ENCODE assay signal across 8 cellular contexts in genomic region chr14:53955234-53955556, GRCh38. TPM values are rescaled to one million over a fixed set of nuclear protein-coding genes. Genes with fewer than 3 reads are reported as not detected.
DNase-seq lines count a peak whose midpoint lies in the region; ATAC-seq, FAIRE-seq and TF ChIP-seq lines count a peak whose summit lies in the region.

No MANE protein-coding gene starts in this region.

- POLR2A ChIA-PET in WTC11 (lab: Charles Lee) = interaction anchor here (0.7 to 2.6 kb wide), 4 partner anchors 9 to 28 kb away, joined by 3 to 19 read pairs (median 6); no protein-coding TSS in a partner anchor

- no peak for FAIRE-seq in frontal cortex (lab: Jason Lieb, UNC)
- FAIRE-seq in GM12891 (lab: Jason Lieb, UNC) = no peak

- no peak for DNase-seq in GM12865 (ENCODE audit: low read depth)
- DNase-seq in WTC11 (ENCODE audit: low spot score) = no peak
- no peak for DNase-seq in glutamatergic neuron
- no peak for DNase-seq in gastrocnemius medialis
- no peak for DNase-seq in substantia nigra (lab: John Stamatoyannopoulos, UW)
- DNase-seq in frontal cortex (ENCODE audit: low spot score in 2 of 2) = no peak
- DNase-seq in GM12891 (ENCODE audit: insufficient read length, low spot score) = no peak

- no peaks in the 10 kb centered on the region for H3K9me3 ChIP-seq in gastrocnemius medialis

- H3K27me3 ChIP-seq in gastrocnemius medialis = peaks cover 42 to 73% (median 51%) of the 10 kb centered on the region in 3 donors

- peaks cover 4 to 35% of the 10 kb centered on the region in 2 donors for H3K4me1 ChIP-seq in gastrocnemius medialis

- H3K27ac Mint-ChIP-seq in WTC11 (no peak overlapping the region), glutamatergic neuron (ENCODE audit: unreplicated experiment) (no peak overlapping the region)

- TF ChIP-seq POLR2A in gastrocnemius medialis (IDR thresholded peaks at IDR 0.05) (no peak), GM12891 (IDR thresholded peaks at IDR 0.05; ENCODE audit: low read depth, low read length) (no peak)

- ATAC-seq in WTC11 (no peak), gastrocnemius medialis (no peak), HG03175 (IDR thresholded peaks at IDR 0.05; ENCODE audit: unreplicated experiment) (no peak)

- intact Hi-C loops in gastrocnemius medialis (cut with DNase I; ENCODE audit: low total_unique reads) = loop anchor here (10.0 kb wide), 5 partner anchors 60 to 420 kb away; no protein-coding TSS in a partner anchor

- H3K4me1 Mint-ChIP-seq in WTC11 (peaks cover 40% of the 10 kb centered on the region), glutamatergic neuron (ENCODE audit: low read depth, unreplicated experiment) (peaks cover 14% of the 10 kb centered on the region)

- H3K36me3 Mint-ChIP-seq in WTC11 (peaks cover 11% of the 10 kb centered on the region), glutamatergic neuron (ENCODE audit: unreplicated experiment) (peaks cover 7% of the 10 kb centered on the region)

- H3K9me3 Mint-ChIP-seq in WTC11 (no peaks in the 10 kb centered on the region), glutamatergic neuron (ENCODE audit: unreplicated experiment) (peaks cover 13% of the 10 kb centered on the region)

- TF ChIP-seq CTCF in GM12865 (IDR thresholded peaks at IDR 0.05; ENCODE audit: insufficient read depth, low read depth, low read length, missing control alignments) (no peak), WTC11 (IDR thresholded peaks at IDR 0.05) (no peak), glutamatergic neuron (IDR thresholded peaks at IDR 0.05; ENCODE audit: partially characterized antibody, unreplicated experiment) (no peak), gastrocnemius medialis (IDR thresholded peaks at IDR 0.05 in 4 of 5, conservative IDR thresholded peaks at IDR 0.05 in 1 of 5) (no peak)

- no peaks in the 10 kb centered on the region for H3K36me3 ChIP-seq in gastrocnemius medialis

- H3K4me3 Mint-ChIP-seq in WTC11 = peak overlapping the region; percentile 93
- H3K4me3 Mint-ChIP-seq in glutamatergic neuron (ENCODE audit: unreplicated experiment) = peak overlapping the region; percentile 98

- in situ Hi-C loops in gastrocnemius medialis (cut with MboI; ENCODE audit: low sequenced_read_pairs in 4 of 4) = no loop called here

- H3K4me3 ChIP-seq in GM12865 (ENCODE audit: low read depth, low read length) = peak overlapping the region; percentile 40
- H3K4me3 ChIP-seq in gastrocnemius medialis = peak overlapping the region; percentile 60 to 68 (median 66)

- CTCF ChIA-PET in WTC11 (lab: Charles Lee) = interaction anchor here (1.4 to 4.5 kb wide), 5 partner anchors 9 to 393 kb away, joined by 4 to 27 read pairs (median 12); no protein-coding TSS in a partner anchor

- H3K27me3 Mint-ChIP-seq in WTC11 (ENCODE audit: low read depth) (peaks cover 81% of the 10 kb centered on the region), glutamatergic neuron (ENCODE audit: unreplicated experiment) (peaks cover 14% of the 10 kb centered on the region)

- H3K27ac ChIP-seq in gastrocnemius medialis (peak overlapping the region; percentile 77 to 84 (median 80)), substantia nigra (ENCODE audit: low read depth, low read length, poor library complexity, severe bottlenecking) (no peak overlapping the region)

TF ChIP-seq in WTC11, 78 proteins besides CTCF, POLR2A, EP300 and RAD21:
- TF ChIP-seq ZSCAN18 (CRISPR knock-in tag; IDR thresholded peaks at IDR 0.05) (no peak), ZNF263 (CRISPR knock-in tag; IDR thresholded peaks at IDR 0.05; ENCODE audit: low read depth) (no peak), NR3C1 (CRISPR knock-in tag; conservative IDR thresholded peaks at IDR 0.05; ENCODE audit: low read depth) (no peak), E2F5 (CRISPR knock-in tag; IDR thresholded peaks at IDR 0.05) (no peak), RORB (CRISPR knock-in tag; IDR thresholded peaks at IDR 0.05) (no peak), JUN (CRISPR knock-in tag; IDR thresholded peaks at IDR 0.05) (no peak), FOXJ3 (CRISPR knock-in tag; IDR thresholded peaks at IDR 0.05; ENCODE audit: borderline replicate concordance) (no peak), ERG (CRISPR knock-in tag; IDR thresholded peaks at IDR 0.05) (no peak)

TF ChIP-seq in GM12891, 5 proteins besides CTCF, POLR2A, EP300 and RAD21:
- no peak for TF ChIP-seq PAX5 (IDR thresholded peaks at IDR 0.05; ENCODE audit: insufficient read depth, low read length, severe bottlenecking)
- no peak for TF ChIP-seq TAF1 (IDR thresholded peaks at IDR 0.05; ENCODE audit: low read depth, low read length)
- TF ChIP-seq SPI1 (IDR thresholded peaks at IDR 0.05; ENCODE audit: low read depth, low read length) = no peak
- no peak for TF ChIP-seq POLR2AphosphoS5 (IDR thresholded peaks at IDR 0.05; ENCODE audit: low read depth, low read length)
- TF ChIP-seq POU2F2 (IDR thresholded peaks at IDR 0.05; ENCODE audit: low read depth, low read length) = no peak

RNA-seq across cellular contexts. Expression of gene BMP4, which starts 1.4 kb away (rescaled TPM):
- total RNA-seq in WTC11 (2021) (7.8 to 9.8 TPM (median 8.4 TPM) in 3 replicates), glutamatergic neuron (ENCODE audit: unreplicated experiment) (3.7 TPM), gastrocnemius medialis (1 to 10 TPM; 2.0 to 9.4 (median 7.6) TPM), frontal cortex (0.41 TPM)
- 0.42 TPM for polyA plus RNA-seq in GM12891 (2012; ENCODE audit: low read depth, missing spikeins)
